ENCODE assay signal across 28 cellular contexts in the genomic region with DNA sequence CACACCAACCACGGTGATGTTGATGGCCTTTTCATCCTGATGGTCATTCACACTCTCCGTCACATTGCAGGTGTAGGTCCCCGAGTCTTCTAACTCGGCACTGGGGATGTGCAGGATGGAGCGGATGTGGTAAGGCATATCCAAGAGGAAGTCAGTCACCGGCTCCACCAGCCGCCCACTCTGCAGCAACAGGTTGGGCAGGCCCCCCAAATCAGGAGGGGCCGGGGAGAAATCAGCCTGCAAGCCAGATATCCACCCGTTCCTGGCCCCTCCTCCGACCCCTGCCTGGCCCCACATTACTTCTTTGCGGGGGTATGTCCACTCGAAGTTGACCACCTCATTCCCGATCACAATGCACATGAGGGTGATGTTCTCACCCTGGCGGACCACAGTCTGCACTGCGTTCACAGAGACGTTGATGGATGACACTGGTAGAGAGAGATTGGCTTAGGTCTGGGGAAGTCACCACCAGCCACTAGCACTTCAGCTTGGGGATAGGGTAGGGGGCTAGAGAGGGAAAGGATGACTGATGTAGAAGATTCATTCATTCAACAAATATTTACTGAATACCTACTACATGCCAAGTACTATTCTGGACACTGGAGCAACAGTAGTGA. TPM values are rescaled to one million over a fixed set of nuclear protein-coding genes. Genes with fewer than 3 reads are reported as not detected.
A peak's percentile ranks its signal among the peaks of the same experiment; 100 is the strongest.
DNase-seq lines count a peak whose midpoint lies in the region; ATAC-seq and TF ChIP-seq lines count a peak whose summit lies in the region.
"Had no signal": no experiment of that assay in that cellular context is flagged by ENCODE, and none has a peak within 500 bp of the region (broad histone marks: within the 10 kb centered on the region; RNA-seq: fewer than 3 reads in every experiment).

No MANE protein-coding gene starts in this region.

- no peaks in the 10 kb centered on the region for H3K36me3 ChIP-seq in WERI-Rb-1
- peaks cover 49% of the 10 kb centered on the region for H3K36me3 ChIP-seq in thoracic aorta

- no peaks in the 10 kb centered on the region for H3K27me3 ChIP-seq in WERI-Rb-1 (ENCODE audit: insufficient read depth, low read depth, severe bottlenecking)
- H3K27me3 ChIP-seq in thoracic aorta (replicated peaks; ENCODE audit: insufficient read depth) = no peaks in the 10 kb centered on the region

- peaks cover 61% of the 10 kb centered on the region for H3K4me1 Mint-ChIP-seq in endothelial cell (ENCODE audit: unreplicated experiment)
- peaks cover 59% of the 10 kb centered on the region for H3K4me1 Mint-ChIP-seq in nephron

- H3K27ac ChIP-seq in WERI-Rb-1 (0 out of 2 replicates have a peak overlapping the region, but pooled peaks have one; percentile 28), thoracic aorta (peak overlapping the region; percentile 97)

- DNase-seq in WERI-Rb-1 (no peak), endothelial cell (ENCODE audit: low spot score) (no peak), thoracic aorta (ENCODE audit: low spot score) (no peak), glomerular visceral epithelial cell (ENCODE audit: extremely low spot score) (no peak), NCI-H446 (lab: John Stamatoyannopoulos, UW) (no peak)
- no peak for DNase-seq in activated naive CD4-positive, alpha-beta T cell treated with anti-CD3 and anti-CD28 coated beads, Interleukin-2, amount 50 U/mL, for 16 hours
- DNase-seq: activated CD4-positive, alpha-beta memory T cell treated with anti-CD3 and anti-CD28 coated beads, Interleukin-2, amount 10 ng/mL, durations not matched to agents 7 days and 5 days; activated CD8-positive, alpha-beta memory T cell treated with anti-CD3 and anti-CD28 coated beads, Interleukin-2, amount 50 U/mL, for 48 hours; DMS53; effector memory CD4-positive, alpha-beta T cell; hippocampal formation; mammary epithelial cell; NCI-H1436; NCI-H2081; NCI-H526 treated with DMSO at 0.1 percent for 48 hours; SHP77; spleen; stimulated activated CD4-positive, alpha-beta T cell treated with anti-CD3 and anti-CD28 coated beads, Interleukin-2, amount 100 ng/mL, for 24 hours; stimulated activated CD8-positive, alpha-beta memory T cell treated with anti-CD3 and anti-CD28 coated beads, Interleukin-4, amount 100 ng/mL, for 48 hours had no signal

- peaks cover 12% of the 10 kb centered on the region for H3K27me3 Mint-ChIP-seq in endothelial cell (ENCODE audit: unreplicated experiment)
- peaks cover 7% of the 10 kb centered on the region for H3K27me3 Mint-ChIP-seq in nephron (ENCODE audit: low read depth)
- H3K27me3 Mint-ChIP-seq: stimulated activated naive CD8-positive, alpha-beta T cell treated with anti-CD3 and anti-CD28 coated beads, Interleukin-15, Interleukin-2, amounts not matched to agents 100 ng/mL and 50 ng/mL, for 24 hours had no signal

- TF ChIP-seq CTCF in WERI-Rb-1 (IDR thresholded peaks at IDR 0.05; ENCODE audit: low read depth, low read length) (no peak), endothelial cell (IDR thresholded peaks at IDR 0.05; ENCODE audit: unreplicated experiment) (no peak), nephron (IDR thresholded peaks at IDR 0.05; ENCODE audit: unreplicated experiment in 3 of 3) (no peak), thoracic aorta (IDR thresholded peaks at IDR 0.05) (no peak)

- H3K4me3 ChIP-seq in WERI-Rb-1 (ENCODE audit: low read depth, low read length) (no peak overlapping the region), thoracic aorta (no peak overlapping the region)
- H3K4me3 ChIP-seq: spleen had no signal

- H3K36me3 Mint-ChIP-seq in endothelial cell (ENCODE audit: low read depth, unreplicated experiment) (peaks cover 6% of the 10 kb centered on the region), nephron (ENCODE audit: low read depth) (peaks cover 39% of the 10 kb centered on the region)
- H3K36me3 Mint-ChIP-seq: activated naive CD4-positive, alpha-beta T cell treated with anti-CD3 and anti-CD28 coated beads, Interleukin-2, amount 50 U/mL, for 72 hours had no signal

- H3K27ac Mint-ChIP-seq in endothelial cell (ENCODE audit: unreplicated experiment) (no peak overlapping the region), nephron (peak overlapping the region; percentile 71 to 97 (median 97))
- H3K27ac Mint-ChIP-seq: activated CD4-positive, alpha-beta memory T cell treated with anti-CD3 and anti-CD28 coated beads, Interleukin-2, amount 10 ng/mL, durations not matched to agents 7 days and 5 days; activated naive CD4-positive, alpha-beta T cell treated with anti-CD3 and anti-CD28 coated beads, Interleukin-2, amount 50 U/mL, for 72 hours; stimulated activated naive CD8-positive, alpha-beta T cell treated with anti-CD3 and anti-CD28 coated beads, Interleukin-15, Interleukin-2, amounts not matched to agents 100 ng/mL and 50 ng/mL, for 24 hours; T-helper 2 cell treated with Interferon-gamma antibody and Interleukin-4, amounts not matched to agents 5 μg/mL and 100 μg/mL, for 36 hours had no signal

- peaks cover 41 to 91% of the 10 kb centered on the region in 2 donors for H3K4me1 ChIP-seq in thoracic aorta (ENCODE audit: control insufficient read depth in 1 of 2, low read depth in 2 of 2)

- H3K9me3 Mint-ChIP-seq in endothelial cell (ENCODE audit: unreplicated experiment) (no peaks in the 10 kb centered on the region), nephron (no peaks in the 10 kb centered on the region)
- H3K9me3 Mint-ChIP-seq: activated CD4-positive, alpha-beta memory T cell treated with anti-CD3 and anti-CD28 coated beads, Interleukin-2, amount 10 ng/mL, durations not matched to agents 7 days and 5 days; activated naive CD4-positive, alpha-beta T cell treated with anti-CD3 and anti-CD28 coated beads, Interleukin-2, amount 50 U/mL, for 72 hours; stimulated activated naive CD8-positive, alpha-beta T cell treated with anti-CD3 and anti-CD28 coated beads, Interleukin-15, Interleukin-2, amounts not matched to agents 100 ng/mL and 50 ng/mL, for 24 hours; T-helper 2 cell treated with Interferon-gamma antibody and Interleukin-4, amounts not matched to agents 5 μg/mL and 100 μg/mL, for 36 hours had no signal

- no peak for ATAC-seq in thoracic aorta (ENCODE audit: insufficient number of reproducible peaks, low FRiP score, low read depth)
- ATAC-seq: activated naive CD4-positive, alpha-beta T cell treated with anti-CD3 and anti-CD28 coated beads, Interleukin-2, amount 50 U/mL, for 72 hours had no signal

- no peaks in the 10 kb centered on the region for H3K9me3 ChIP-seq in WERI-Rb-1 (ENCODE audit: severe bottlenecking)
- H3K9me3 ChIP-seq in thoracic aorta = no peaks in the 10 kb centered on the region
- H3K9me3 ChIP-seq: spleen had no signal

- H3K4me3 Mint-ChIP-seq in endothelial cell (ENCODE audit: unreplicated experiment) (peak overlapping the region; percentile 43), nephron (no peak overlapping the region)
- H3K4me3 Mint-ChIP-seq: activated CD4-positive, alpha-beta memory T cell treated with anti-CD3 and anti-CD28 coated beads, Interleukin-2, amount 10 ng/mL, durations not matched to agents 7 days and 5 days; stimulated activated naive CD8-positive, alpha-beta T cell treated with anti-CD3 and anti-CD28 coated beads, Interleukin-15, Interleukin-2, amounts not matched to agents 100 ng/mL and 50 ng/mL, for 24 hours; T-helper 2 cell treated with Interferon-gamma antibody and Interleukin-4, amounts not matched to agents 5 μg/mL and 100 μg/mL, for 36 hours had no signal

RNA-seq across cellular contexts. Expression of gene PDGFRB, which starts 22.0 kb away (rescaled TPM):
- 23.7 TPM for total RNA-seq in endothelial cell (ENCODE audit: unreplicated experiment)
- 100 to 1,000 TPM; 362 to 421 TPM for total RNA-seq in thoracic aorta

RNA-seq across cellular contexts. Expression of gene CDX1, which starts 32.9 kb away (rescaled TPM):
- 0.59 TPM for total RNA-seq in endothelial cell (ENCODE audit: unreplicated experiment)
- total RNA-seq in thoracic aorta = not detected
- total RNA-seq: activated CD4-positive, alpha-beta memory T cell treated with anti-CD3 and anti-CD28 coated beads, Interleukin-2, amount 10 ng/mL, durations not matched to agents 7 days and 5 days; activated naive CD4-positive, alpha-beta T cell treated with anti-CD3 and anti-CD28 coated beads, Interleukin-2, amount 50 U/mL, for 72 hours; bronchial epithelial cell; epithelial cell of proximal tubule; G401; LHCN-M2; mammary epithelial cell had no signal

RNA-seq across cellular contexts. Expression of gene CSF1R, which starts 47.3 kb away (rescaled TPM):
- total RNA-seq in endothelial cell (ENCODE audit: unreplicated experiment) = 2.7 TPM
- 10 to 100 TPM; 76.3 to 98.6 TPM for total RNA-seq in thoracic aorta
- total RNA-seq: bronchial epithelial cell, epithelial cell of proximal tubule had no signal

RNA-seq across cellular contexts. Expression of gene SLC6A7, which starts 56.2 kb away (rescaled TPM):
- total RNA-seq in endothelial cell (ENCODE audit: unreplicated experiment) = not detected
- total RNA-seq in thoracic aorta = not detected
- total RNA-seq: activated CD4-positive, alpha-beta memory T cell treated with anti-CD3 and anti-CD28 coated beads, Interleukin-2, amount 10 ng/mL, durations not matched to agents 7 days and 5 days; activated naive CD4-positive, alpha-beta T cell treated with anti-CD3 and anti-CD28 coated beads, Interleukin-2, amount 50 U/mL, for 72 hours; bronchial epithelial cell; epithelial cell of proximal tubule; G401; LHCN-M2; mammary epithelial cell; mucosa of gallbladder; spleen had no signal

Comparison
In these comparisons a context has a peak if more than half of its experiments do, and no peak if none do; other contexts are left out.
1. RNA of gene PDGFRB, which starts 22.0 kb away (total RNA-seq): 362 to 421 TPM in thoracic aorta; 23.7 TPM in endothelial cell (single experiment); every median in the first group is over 10 times any median in the second.
2. RNA of gene CSF1R, which starts 47.3 kb away (total RNA-seq): 76.3 to 98.6 TPM in thoracic aorta; 2.7 TPM in endothelial cell (single experiment); every median in the first group is over 10 times any median in the second.